In genomic region chr20:44582321-44583025, GRCh38 we compare ENCODE assay signal across 1 cellular context.
TF ChIP-seq lines count a peak whose summit lies in the region.

Gene PKIG, plus strand, starts transcription at chr20:44582579. Its CDS starts 31,978 bp downstream, at chr20:44614557.

TF ChIP-seq in HEK293, 187 proteins besides CTCF, POLR2A, EP300 and RAD21 (continued from another document and continues in another):
- TF ChIP-seq ZNF660 (tag by site-specific recombination; IDR thresholded peaks at IDR 0.05) = no peak; the same call in 1 of the 2 replicates
- peak; percentile 31; the same call in 1 of the 2 replicates for TF ChIP-seq KLF8 (tag by site-specific recombination; IDR thresholded peaks at IDR 0.05)
- TF ChIP-seq ZBTB44 (tag by site-specific recombination; IDR thresholded peaks at IDR 0.05) = no peak
- peak; percentile 30; the same call in 1 of the 2 replicates for TF ChIP-seq SP2 (tag by site-specific recombination; IDR thresholded peaks at IDR 0.05)
- no peak for TF ChIP-seq SP3 (tag by site-specific recombination; IDR thresholded peaks at IDR 0.05)
- TF ChIP-seq ZNF433 (tag by site-specific recombination; IDR thresholded peaks at IDR 0.05; ENCODE audit: low read depth) = no peak
- no peak for TF ChIP-seq ZNF521 (tag by site-specific recombination; IDR thresholded peaks at IDR 0.05)
- peak; percentile 59 for TF ChIP-seq PRDM1 (tag by site-specific recombination; IDR thresholded peaks at IDR 0.05)
- no peak for TF ChIP-seq GLI4 (tag by site-specific recombination; IDR thresholded peaks at IDR 0.05)
- TF ChIP-seq ZNF639 (tag by site-specific recombination; IDR thresholded peaks at IDR 0.05) = no peak
- no peak for TF ChIP-seq ZNF664 (tag by site-specific recombination; IDR thresholded peaks at IDR 0.05)
- peak; percentile 66; the same call in 1 of the 2 replicates for TF ChIP-seq KLF16 (tag by site-specific recombination; IDR thresholded peaks at IDR 0.05)
- no peak for TF ChIP-seq ZNF10 (tag by site-specific recombination; IDR thresholded peaks at IDR 0.05)
- TF ChIP-seq KLF7 (tag by site-specific recombination; IDR thresholded peaks at IDR 0.05; ENCODE audit: borderline replicate concordance) = no peak
- no peak for TF ChIP-seq ELK4 (IDR thresholded peaks at IDR 0.05; ENCODE audit: borderline replicate concordance, low read depth, low read length)
- TF ChIP-seq ZNF391 (tag by site-specific recombination; IDR thresholded peaks at IDR 0.05; ENCODE audit: borderline replicate concordance, low read depth) = no peak
- no peak for TF ChIP-seq ZNF670 (tag by site-specific recombination; IDR thresholded peaks at IDR 0.05; ENCODE audit: low read depth)
- no peak for TF ChIP-seq ZNF239 (tag by site-specific recombination; IDR thresholded peaks at IDR 0.05)
- no peak for TF ChIP-seq MYNN (tag by site-specific recombination; IDR thresholded peaks at IDR 0.05; ENCODE audit: borderline replicate concordance)
- no peak for TF ChIP-seq ZFP3 (tag by site-specific recombination; IDR thresholded peaks at IDR 0.05; ENCODE audit: low read depth)
- TF ChIP-seq PRDM4 (tag by site-specific recombination; IDR thresholded peaks at IDR 0.05) = no peak
- 0 out of 2 replicates have a peak, but pooled peaks have one; percentile 27 for TF ChIP-seq ZNF692 (tag by site-specific recombination; IDR thresholded peaks at IDR 0.05)
- TF ChIP-seq GLI2 (tag by site-specific recombination; IDR thresholded peaks at IDR 0.05; ENCODE audit: borderline replicate concordance, low read depth) = no peak
- TF ChIP-seq ZNF398 (tag by site-specific recombination; IDR thresholded peaks at IDR 0.05) = no peak
- TF ChIP-seq BCL6B (tag by site-specific recombination; IDR thresholded peaks at IDR 0.05) = no peak
- no peak for TF ChIP-seq ZNF610 (tag by site-specific recombination; IDR thresholded peaks at IDR 0.05; ENCODE audit: borderline replicate concordance)
- no peak for TF ChIP-seq ZNF112 (tag by site-specific recombination; IDR thresholded peaks at IDR 0.05)
- TF ChIP-seq ZNF423 (tag by site-specific recombination; IDR thresholded peaks at IDR 0.05) = no peak
- TF ChIP-seq ZNF510 (tag by site-specific recombination; IDR thresholded peaks at IDR 0.05; ENCODE audit: insufficient replicate concordance) = no peak
- no peak for TF ChIP-seq ZBTB8A (tag by site-specific recombination; IDR thresholded peaks at IDR 0.05)
- no peak for TF ChIP-seq ZNF48 (tag by site-specific recombination; IDR thresholded peaks at IDR 0.05)
- no peak for TF ChIP-seq ZNF654 (tag by site-specific recombination; IDR thresholded peaks at IDR 0.05; ENCODE audit: low read depth)
- no peak for TF ChIP-seq WT1 (tag by site-specific recombination; IDR thresholded peaks at IDR 0.05)
- TF ChIP-seq PRDM10 (tag by site-specific recombination; IDR thresholded peaks at IDR 0.05) = peak; percentile 91
- 0 out of 2 replicates have a peak, but pooled peaks have one; percentile 35 for TF ChIP-seq TRIM28 (IDR thresholded peaks at IDR 0.05; ENCODE audit: borderline replicate concordance, low read length)
- no peak for TF ChIP-seq TSHZ1 (tag by site-specific recombination; IDR thresholded peaks at IDR 0.05; ENCODE audit: borderline replicate concordance)
- no peak for TF ChIP-seq ZNF175 (tag by site-specific recombination; IDR thresholded peaks at IDR 0.05)
- no peak for TF ChIP-seq ZNF26 (tag by site-specific recombination; IDR thresholded peaks at IDR 0.05)
- TF ChIP-seq GLIS1 (tag by site-specific recombination; IDR thresholded peaks at IDR 0.05) = no peak
- no peak for TF ChIP-seq ZNF146 (tag by site-specific recombination; IDR thresholded peaks at IDR 0.05)
- no peak for TF ChIP-seq ZNF302 (tag by site-specific recombination; IDR thresholded peaks at IDR 0.05; ENCODE audit: low read depth)
